ENCODE assay signal across 9 cellular contexts in genomic region chr17:35610746-35611145, GRCh38. TPM values are rescaled to one million over a fixed set of nuclear protein-coding genes. Genes with fewer than 3 reads are reported as not detected.
"Had no signal": no experiment of that assay in that cellular context is flagged by ENCODE, and none has a peak within 500 bp of the region (broad histone marks: within the 10 kb centered on the region; RNA-seq: fewer than 3 reads in every experiment).

No MANE protein-coding gene starts in this region.

RNA-seq across cellular contexts. Expression of gene SLFN14, which starts 50.1 kb away (rescaled TPM):
- total RNA-seq: activated B cell treated with CpG ODN at 0.5 μM for 24 hours; activated CD4-positive, alpha-beta memory T cell treated with anti-CD3 and anti-CD28 coated beads for 36 hours; activated CD4-positive, alpha-beta memory T cell treated with anti-CD3 and anti-CD28 coated beads, Interleukin-2, amount 10 ng/mL, durations not matched to agents 7 days and 5 days; activated CD4-positive, alpha-beta T cell treated with anti-CD3 and anti-CD28 coated beads for 36 hours; activated CD4-positive, alpha-beta T cell treated with anti-CD3 and anti-CD28 coated beads, Interleukin-2, amount 10 ng/mL, durations not matched to agents 7 days and 5 days; activated CD8-positive, alpha-beta T cell treated with anti-CD3 and anti-CD28 coated beads, Interleukin-2, amount 10 ng/mL, durations not matched to agents 7 days and 5 days; T-cell; T-helper 2 cell treated with Interferon-gamma antibody and Interleukin-4, amounts not matched to agents 100 ng/mL and 5 ng/mL, for 36 hours; WTC11 had no signal
